20 cellular contexts compared by ENCODE assay signal in the genomic region with DNA sequence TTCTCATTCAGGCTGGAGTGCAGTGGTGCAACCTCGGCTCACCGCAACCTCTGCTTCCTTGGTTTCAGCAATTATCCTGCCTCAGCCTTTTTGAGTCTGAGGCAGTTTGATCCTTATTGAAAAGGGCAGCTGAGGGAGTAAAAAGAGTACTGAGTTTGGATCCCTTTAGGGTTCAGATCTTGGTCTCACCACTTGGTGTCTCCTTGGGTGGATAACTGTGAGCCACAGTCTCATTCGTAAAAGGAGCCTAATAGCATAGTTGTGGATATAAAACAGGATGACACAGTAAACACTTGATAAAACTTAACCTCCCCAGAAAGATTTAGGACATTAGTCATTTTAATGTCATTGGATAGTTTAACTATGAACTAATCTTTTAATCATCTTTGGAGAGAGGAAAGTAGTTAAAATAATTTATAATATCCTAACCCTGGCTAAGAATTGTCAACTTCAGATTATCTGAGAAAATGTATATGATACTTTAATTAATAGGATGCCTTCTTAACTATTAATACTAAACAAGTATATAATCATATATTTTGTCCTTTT.
DNase-seq lines count a peak whose midpoint lies in the region; ATAC-seq and TF ChIP-seq lines count a peak whose summit lies in the region.
"Had no signal": no experiment of that assay in that cellular context is flagged by ENCODE, and none has a peak within 500 bp of the region (broad histone marks: within the 10 kb centered on the region; RNA-seq: fewer than 3 reads in every experiment).

No MANE protein-coding gene starts in this region.

- TF ChIP-seq CTCF in osteocyte (IDR thresholded peaks at IDR 0.05), result no peak

- H3K9me3 Mint-ChIP-seq in osteocyte (ENCODE audit: unreplicated experiment), result peaks cover 15% of the 10 kb centered on the region
- H3K9me3 Mint-ChIP-seq in CD8-positive, alpha-beta memory T cell, result no peaks in the 10 kb centered on the region
- peaks cover 0 to 6% (median 2%) of the 10 kb centered on the region in 6 donors for H3K9me3 Mint-ChIP-seq in immature natural killer cell
- H3K9me3 Mint-ChIP-seq: activated T-cell treated with anti-CD3 and anti-CD28 coated beads, Interleukin-2, amount 50 U/mL, for 72 hours; nephron had no signal

- H3K4me1 Mint-ChIP-seq in osteocyte (ENCODE audit: unreplicated experiment) (peaks cover 21% of the 10 kb centered on the region), immature natural killer cell (no peaks in the 10 kb centered on the region)
- no peaks in the 10 kb centered on the region for H3K4me1 Mint-ChIP-seq in CD8-positive, alpha-beta memory T cell

- no peak overlapping the region for H3K27ac ChIP-seq in CD8-positive, alpha-beta memory T cell (ENCODE audit: low read depth, low read length)
- H3K27ac ChIP-seq: BLaER1 treated with 17β-estradiol and CSF1 and Interleukin-3, amounts not matched to agents 10 nM and 100 nM; right atrium auricular region; SJSA1; upper lobe of left lung had no signal

- CTCF ChIA-PET in CD8-positive, alpha-beta memory T cell (lab: Charles Lee), result interaction anchor here (0.7 kb wide), 1 partner anchor 1088 kb away, joined by 3 read pairs; no protein-coding TSS in a partner anchor

- no peak overlapping the region for H3K4me3 ChIP-seq in CD8-positive, alpha-beta memory T cell (ENCODE audit: low read length)
- H3K4me3 ChIP-seq: BLaER1 treated with 17β-estradiol and CSF1 and Interleukin-3, amounts not matched to agents 10 nM and 100 nM; right atrium auricular region; SJSA1; upper lobe of left lung had no signal

- H3K36me3 ChIP-seq in CD8-positive, alpha-beta memory T cell (ENCODE audit: insufficient read depth, low read length), result no peaks in the 10 kb centered on the region
- H3K36me3 ChIP-seq: BLaER1 treated with 17β-estradiol and CSF1 and Interleukin-3, amounts not matched to agents 10 nM and 100 nM; right atrium auricular region; SJSA1; upper lobe of left lung had no signal

- H3K36me3 Mint-ChIP-seq in osteocyte (ENCODE audit: unreplicated experiment) (peaks cover 4% of the 10 kb centered on the region), immature natural killer cell (no peaks in the 10 kb centered on the region)
- H3K36me3 Mint-ChIP-seq in CD8-positive, alpha-beta memory T cell, result no peaks in the 10 kb centered on the region

- no peaks in the 10 kb centered on the region for H3K9me3 ChIP-seq in CD8-positive, alpha-beta memory T cell (ENCODE audit: low read length)
- H3K9me3 ChIP-seq: right atrium auricular region, SJSA1, upper lobe of left lung had no signal

- no peaks in the 10 kb centered on the region for H3K27me3 Mint-ChIP-seq in osteocyte (ENCODE audit: unreplicated experiment)
- H3K27me3 Mint-ChIP-seq in CD8-positive, alpha-beta memory T cell, result peaks cover 0 to 4% of the 10 kb centered on the region in 2 donors
- H3K27me3 Mint-ChIP-seq in immature natural killer cell (ENCODE audit: low read depth in 3 of 3), result peaks cover 0 to under 1% (median 0%) of the 10 kb centered on the region in 3 donors

- POLR2A ChIA-PET in CD8-positive, alpha-beta memory T cell (lab: Charles Lee), result no interaction called here

- H3K4me1 ChIP-seq in CD8-positive, alpha-beta memory T cell (ENCODE audit: insufficient read depth, low read length), result no peaks in the 10 kb centered on the region
- H3K4me1 ChIP-seq: BLaER1 treated with 17β-estradiol and CSF1 and Interleukin-3, amounts not matched to agents 10 nM and 100 nM; right atrium auricular region; SJSA1; upper lobe of left lung had no signal

- H3K4me3 Mint-ChIP-seq in osteocyte (ENCODE audit: unreplicated experiment), result no peak overlapping the region
- no peak overlapping the region for H3K4me3 Mint-ChIP-seq in CD8-positive, alpha-beta memory T cell
- H3K4me3 Mint-ChIP-seq in immature natural killer cell, result no peak overlapping the region
- H3K4me3 Mint-ChIP-seq: activated T-cell treated with anti-CD3 and anti-CD28 coated beads, Interleukin-2, amount 50 U/mL, for 72 hours; nephron had no signal

- no peak for ATAC-seq in HG03039 (IDR thresholded peaks at IDR 0.05; ENCODE audit: unreplicated experiment)
- ATAC-seq: activated T-cell treated with anti-CD3 and anti-CD28 coated beads, Interleukin-2, amount 50 U/mL, for 72 hours had no signal

- H3K27ac Mint-ChIP-seq in osteocyte (ENCODE audit: unreplicated experiment) (peak overlapping the region; percentile 69), immature natural killer cell (no peak overlapping the region)
- no peak overlapping the region for H3K27ac Mint-ChIP-seq in CD8-positive, alpha-beta memory T cell
- H3K27ac Mint-ChIP-seq: activated T-cell treated with anti-CD3 and anti-CD28 coated beads, Interleukin-2, amount 50 U/mL, for 72 hours; nephron had no signal

- no peaks in the 10 kb centered on the region for H3K27me3 ChIP-seq in CD8-positive, alpha-beta memory T cell (ENCODE audit: insufficient read depth, low read length, poor library complexity, severe bottlenecking)
- H3K27me3 ChIP-seq: BLaER1 treated with 17β-estradiol and CSF1 and Interleukin-3, amounts not matched to agents 10 nM and 100 nM; right atrium auricular region; SJSA1; upper lobe of left lung had no signal

- DNase-seq in ELR (ENCODE audit: low read depth) (peak; percentile 67), LHCN-M2 (ENCODE audit: low read depth) (peak; percentile 82), fibroblast of peridontal ligament (ENCODE audit: extremely low read depth) (peak; percentile 5), osteocyte (ENCODE audit: extremely low spot score, unreplicated experiment) (no peak), immature natural killer cell (no peak)
- no peak for DNase-seq in stimulated activated CD4-positive, alpha-beta T cell treated with anti-CD3 and anti-CD28 coated beads, Interleukin-4, amount 100 ng/mL, for 1 hour
- no peak for DNase-seq in CD8-positive, alpha-beta memory T cell
- DNase-seq: activated CD4-positive, alpha-beta T cell treated with anti-CD3 and anti-CD28 coated beads, Interleukin-2, amount 50 U/mL, for 4 hours; activated T-cell treated with anti-CD3 and anti-CD28 coated beads, Interleukin-2, amount 50 U/mL, for 72 hours; amniotic stem cell; DMS53; erythroblast; NCI-H1048; stimulated activated CD4-positive, alpha-beta T cell treated with anti-CD3 and anti-CD28 coated beads, Interleukin-4, amount 100 ng/mL, for 4 hours; upper lobe of left lung had no signal

Comparison
In these comparisons a context has a peak if more than half of its experiments do, and no peak if none do; other contexts are left out.
1. DNase-seq: peak in ELR (single experiment), LHCN-M2 (single experiment) and fibroblast of peridontal ligament (single experiment); none in osteocyte (single experiment), stimulated activated CD4-positive, alpha-beta T cell treated with anti-CD3 and anti-CD28 coated beads, Interleukin-4, amount 100 ng/mL, for 1 hour (single experiment), CD8-positive, alpha-beta memory T cell (0 of 5) and immature natural killer cell (0 of 3).